Comparison of ENCODE assay signal across 18 cellular contexts in the genomic region with DNA sequence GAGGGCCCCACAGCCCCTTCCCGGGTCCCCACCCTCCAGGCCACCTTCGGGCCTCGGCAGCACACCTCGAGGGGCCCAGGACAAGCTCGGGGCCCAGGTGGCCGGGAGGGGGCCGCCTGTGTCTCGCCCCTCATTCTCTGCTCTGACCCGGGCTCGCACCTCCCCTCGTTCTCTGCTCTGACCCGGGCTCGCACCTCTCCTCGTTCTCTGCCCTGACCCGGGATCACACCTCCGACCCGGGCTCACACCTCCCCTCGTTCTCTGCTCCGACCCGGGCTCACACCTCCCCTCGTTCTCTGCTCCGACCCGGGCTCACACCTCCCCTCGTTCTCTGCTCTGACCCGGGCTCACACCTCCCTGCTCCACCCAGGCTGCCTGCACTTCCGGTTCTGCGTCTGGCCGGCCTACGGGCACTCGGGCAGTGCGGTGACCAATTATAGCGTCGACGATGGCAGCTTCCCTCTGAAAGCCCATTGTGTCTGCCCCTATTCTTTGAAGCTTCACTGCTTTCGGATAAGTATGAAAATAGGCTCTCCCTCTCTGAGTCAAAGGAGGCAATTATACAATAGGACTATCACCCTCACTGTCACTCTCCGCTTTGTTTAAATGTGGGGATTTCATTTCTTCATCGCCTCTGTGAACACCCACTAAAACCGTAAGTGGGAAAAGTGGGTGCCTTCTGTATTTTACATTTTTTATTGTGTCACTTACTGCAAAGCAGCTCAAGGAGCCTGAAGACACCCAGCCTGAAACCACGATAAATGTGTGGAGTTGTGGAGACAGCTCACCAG.
"Had no signal": no experiment of that assay in that cellular context is flagged by ENCODE, and none has a peak within 500 bp of the region (broad histone marks: within the 10 kb centered on the region; RNA-seq: fewer than 3 reads in every experiment).

No MANE protein-coding gene starts in this region.

- H3K9me3 Mint-ChIP-seq: activated CD4-positive, alpha-beta memory T cell treated with anti-CD3 and anti-CD28 coated beads, Interleukin-2, amount 10 ng/mL, durations not matched to agents 7 days and 5 days; activated CD4-positive, alpha-beta T cell treated with anti-CD3 and anti-CD28 coated beads, Interleukin-2, amount 10 ng/mL, durations not matched to agents 24 days and 14 days; activated naive CD4-positive, alpha-beta T cell treated with anti-CD3 and anti-CD28 coated beads, Interleukin-2, amount 10 ng/mL, durations not matched to agents 7 days and 5 days had no signal

- H2AFZ ChIP-seq: hepatocyte, parathyroid adenoma had no signal

- H3K4me3 ChIP-seq: body of pancreas, cardiac muscle cell, hepatocyte, transverse colon, uterus had no signal

- H3K4me2 ChIP-seq: hepatocyte had no signal

- H3K27me3 Mint-ChIP-seq: activated CD4-positive, alpha-beta memory T cell treated with anti-CD3 and anti-CD28 coated beads, Interleukin-2, amount 10 ng/mL, durations not matched to agents 7 days and 5 days; activated CD4-positive, alpha-beta T cell treated with anti-CD3 and anti-CD28 coated beads, Interleukin-2, amount 10 ng/mL, durations not matched to agents 24 days and 14 days; activated naive CD4-positive, alpha-beta T cell treated with anti-CD3 and anti-CD28 coated beads, Interleukin-2, amount 10 ng/mL, durations not matched to agents 7 days and 5 days had no signal

- DNase-seq: activated CD4-positive, alpha-beta memory T cell treated with anti-CD3 and anti-CD28 coated beads, Interleukin-2, amount 10 ng/mL, durations not matched to agents 7 days and 5 days; activated CD4-positive, alpha-beta T cell treated with anti-CD3 and anti-CD28 coated beads, Interleukin-2, amount 10 ng/mL, durations not matched to agents 24 days and 14 days; activated effector memory CD4-positive, alpha-beta T cell treated with anti-CD3 and anti-CD28 coated beads, Interleukin-2, amount 50 U/mL, for 16 hours; activated naive CD4-positive, alpha-beta T cell treated with anti-CD3 and anti-CD28 coated beads, Interleukin-2, amount 10 ng/mL, durations not matched to agents 7 days and 5 days; activated T-cell treated with anti-CD3 and anti-CD28 coated beads, Interleukin-2, amount 50 U/mL, for 72 hours; body of pancreas; foreskin fibroblast; midbrain; natural killer cell; stimulated activated CD4-positive, alpha-beta T cell treated with anti-CD3 and anti-CD28 coated beads, Interleukin-2, amount 100 ng/mL, for 48 hours; stimulated activated CD8-positive, alpha-beta memory T cell treated with anti-CD3 and anti-CD28 coated beads, Interleukin-4, amount 100 ng/mL, for 48 hours; stimulated activated naive B cell treated with anti-CD40 and anti-IgM and Interleukin-4, amounts not matched to agents 10 μg/mL and 1 μg/mL and 100 μg/mL, for 72 hours; transverse colon; uterus had no signal

- H3K4me3 Mint-ChIP-seq: activated CD4-positive, alpha-beta memory T cell treated with anti-CD3 and anti-CD28 coated beads, Interleukin-2, amount 10 ng/mL, durations not matched to agents 7 days and 5 days; activated CD4-positive, alpha-beta T cell treated with anti-CD3 and anti-CD28 coated beads, Interleukin-2, amount 10 ng/mL, durations not matched to agents 24 days and 14 days; activated naive CD4-positive, alpha-beta T cell treated with anti-CD3 and anti-CD28 coated beads, Interleukin-2, amount 10 ng/mL, durations not matched to agents 7 days and 5 days; activated T-cell treated with anti-CD3 and anti-CD28 coated beads, Interleukin-2, amount 50 U/mL, for 72 hours; natural killer cell; stimulated activated naive B cell treated with anti-CD40 and anti-IgM and Interleukin-4, amounts not matched to agents 10 μg/mL and 1 μg/mL and 100 μg/mL, for 72 hours had no signal

- H3K9me3 ChIP-seq: body of pancreas, transverse colon, uterus had no signal

- H3K36me3 Mint-ChIP-seq: activated naive CD4-positive, alpha-beta T cell treated with anti-CD3 and anti-CD28 coated beads, Interleukin-2, amount 10 ng/mL, durations not matched to agents 7 days and 5 days; natural killer cell; stimulated activated naive B cell treated with anti-CD40 and anti-IgM and Interleukin-4, amounts not matched to agents 10 μg/mL and 1 μg/mL and 100 μg/mL, for 72 hours had no signal

- H3K79me2 ChIP-seq: hepatocyte, parathyroid adenoma had no signal

- H3K27ac Mint-ChIP-seq: activated CD4-positive, alpha-beta memory T cell treated with anti-CD3 and anti-CD28 coated beads, Interleukin-2, amount 10 ng/mL, durations not matched to agents 7 days and 5 days; activated CD4-positive, alpha-beta T cell treated with anti-CD3 and anti-CD28 coated beads, Interleukin-2, amount 10 ng/mL, durations not matched to agents 24 days and 14 days; activated naive CD4-positive, alpha-beta T cell treated with anti-CD3 and anti-CD28 coated beads, Interleukin-2, amount 10 ng/mL, durations not matched to agents 7 days and 5 days; activated T-cell treated with anti-CD3 and anti-CD28 coated beads, Interleukin-2, amount 50 U/mL, for 72 hours; natural killer cell; stimulated activated naive B cell treated with anti-CD40 and anti-IgM and Interleukin-4, amounts not matched to agents 10 μg/mL and 1 μg/mL and 100 μg/mL, for 72 hours had no signal

- H3K4me1 ChIP-seq: body of pancreas, parathyroid adenoma, transverse colon, uterus had no signal

- ATAC-seq: activated CD4-positive, CD25-positive, alpha-beta regulatory T cell treated with anti-CD3 and anti-CD28 coated beads, Interleukin-2, amount 50 U/mL, for 24 hours; activated T-cell treated with anti-CD3 and anti-CD28 coated beads, Interleukin-2, amount 50 U/mL, for 72 hours; body of pancreas; natural killer cell; stimulated activated naive B cell treated with anti-CD40 and anti-IgM and Interleukin-4, amounts not matched to agents 10 μg/mL and 1 μg/mL and 100 μg/mL, for 72 hours had no signal

- H3K27me3 ChIP-seq: body of pancreas, cardiac muscle cell, hepatocyte, transverse colon, uterus had no signal

- H3K4me1 Mint-ChIP-seq: activated CD4-positive, alpha-beta memory T cell treated with anti-CD3 and anti-CD28 coated beads, Interleukin-2, amount 10 ng/mL, durations not matched to agents 7 days and 5 days; activated CD4-positive, alpha-beta T cell treated with anti-CD3 and anti-CD28 coated beads, Interleukin-2, amount 10 ng/mL, durations not matched to agents 24 days and 14 days; activated naive CD4-positive, alpha-beta T cell treated with anti-CD3 and anti-CD28 coated beads, Interleukin-2, amount 10 ng/mL, durations not matched to agents 7 days and 5 days; stimulated activated naive B cell treated with anti-CD40 and anti-IgM and Interleukin-4, amounts not matched to agents 10 μg/mL and 1 μg/mL and 100 μg/mL, for 72 hours had no signal

- H3K9ac ChIP-seq: parathyroid adenoma had no signal

- H3K27ac ChIP-seq: body of pancreas, cardiac muscle cell, hepatocyte, parathyroid adenoma, transverse colon, uterus had no signal

- H3K36me3 ChIP-seq: cardiac muscle cell, transverse colon, uterus had no signal
